8 cellular contexts compared by ENCODE assay signal in genomic region chr5:107570805-107571531, GRCh38.
A peak's percentile ranks its signal among the peaks of the same experiment; 100 is the strongest.
DNase-seq lines count a peak whose midpoint lies in the region; ATAC-seq and TF ChIP-seq lines count a peak whose summit lies in the region.

No MANE protein-coding gene starts in this region.

- H3K36me3 ChIP-seq in adipocyte (ENCODE audit: control insufficient read depth, insufficient read depth, low read length, severe bottlenecking) (no peaks in the 10 kb centered on the region), subcutaneous abdominal adipose tissue (ENCODE audit: control insufficient read depth in 5 of 5, insufficient read depth in 5 of 5, low read length in 5 of 5) (no peaks in the 10 kb centered on the region)

- H3K9me3 Mint-ChIP-seq in activated CD4-positive, alpha-beta T cell treated with anti-CD3 and anti-CD28 coated beads, Interleukin-2, amount 10 ng/mL, durations not matched to agents 24 days and 14 days: no peaks in the 10 kb centered on the region

- H3K27ac ChIP-seq in subcutaneous abdominal adipose tissue (ENCODE audit: low read depth, low read length): peak overlapping the region; percentile 92

- H3K36me3 Mint-ChIP-seq in activated CD4-positive, alpha-beta T cell treated with anti-CD3 and anti-CD28 coated beads, Interleukin-2, amount 10 ng/mL, durations not matched to agents 24 days and 14 days (ENCODE audit: low read depth): no peaks in the 10 kb centered on the region

- no peak overlapping the region for H3K27ac Mint-ChIP-seq in activated CD4-positive, alpha-beta T cell treated with anti-CD3 and anti-CD28 coated beads, Interleukin-2, amount 10 ng/mL, durations not matched to agents 24 days and 14 days

- intact Hi-C loops in activated CD4-positive, alpha-beta T cell treated with anti-CD3 and anti-CD28 coated beads, Interleukin-2, amount 10 ng/mL, durations not matched to agents 24 days and 14 days (cut with micrococcal nuclease): loop anchor here (5.0 to 10.0 kb wide), 3 partner anchors 84 to 286 kb away; no protein-coding TSS in a partner anchor
- intact Hi-C loops in left colon (cut with DNase I, micrococcal nuclease): no loop called here

- DNase-seq in activated CD4-positive, alpha-beta T cell treated with anti-CD3 and anti-CD28 coated beads, Interleukin-2, amount 10 ng/mL, durations not matched to agents 24 days and 14 days: peak; percentile 75
- no peak for DNase-seq in activated CD4-positive, alpha-beta T cell treated with anti-CD3 and anti-CD28 coated beads for 1 hour
- DNase-seq in NCI-H146 treated with DMSO at 0.1 percent for 48 hours (lab: John Stamatoyannopoulos, UW; ENCODE audit: unreplicated experiment) (peak; percentile 6), adipocyte (ENCODE audit: low read depth) (no peak), left colon (peak; percentile 51 to 53)

- H3K4me3 Mint-ChIP-seq in activated CD4-positive, alpha-beta T cell treated with anti-CD3 and anti-CD28 coated beads, Interleukin-2, amount 10 ng/mL, durations not matched to agents 24 days and 14 days: peak overlapping the region; percentile 80

- H3K9me3 ChIP-seq in adipocyte (ENCODE audit: control insufficient read depth, low read length): no peaks in the 10 kb centered on the region
- no peaks in the 10 kb centered on the region for H3K9me3 ChIP-seq in subcutaneous abdominal adipose tissue (ENCODE audit: control insufficient read depth in 5 of 5, low read length in 5 of 5)

- peaks cover 16% of the 10 kb centered on the region for H3K4me1 Mint-ChIP-seq in activated CD4-positive, alpha-beta T cell treated with anti-CD3 and anti-CD28 coated beads, Interleukin-2, amount 10 ng/mL, durations not matched to agents 24 days and 14 days

- H3K27me3 Mint-ChIP-seq in activated CD4-positive, alpha-beta T cell treated with anti-CD3 and anti-CD28 coated beads, Interleukin-2, amount 10 ng/mL, durations not matched to agents 24 days and 14 days: peaks cover 38% of the 10 kb centered on the region

- H3K9ac ChIP-seq in adipocyte (ENCODE audit: low read length) (peak overlapping the region; percentile 76), subcutaneous abdominal adipose tissue (ENCODE audit: low read length in 5 of 5) (peak overlapping the region; percentile 79 to 87 (median 81))

- H3K4me3 ChIP-seq in adipocyte (ENCODE audit: low read length): peak overlapping the region; percentile 80
- peak overlapping the region; percentile 65 to 87 (median 77) for H3K4me3 ChIP-seq in subcutaneous abdominal adipose tissue (ENCODE audit: low read depth in 1 of 5, low read length in 5 of 5)

- ATAC-seq in HG02642 (IDR thresholded peaks at IDR 0.05; ENCODE audit: poor library complexity, unreplicated experiment) (peak; percentile 85), left colon (peak; percentile 65), SK-N-SH treated with all-trans-retinoic acid at 6 μM for 48 hours (no peak)

- H3K4me1 ChIP-seq in adipocyte (ENCODE audit: control insufficient read depth, insufficient read depth, low read length): peaks cover 40% of the 10 kb centered on the region
- peaks cover 4 to 48% (median 36%) of the 10 kb centered on the region in 5 donors for H3K4me1 ChIP-seq in subcutaneous abdominal adipose tissue (ENCODE audit: control insufficient read depth in 5 of 5, insufficient read depth in 5 of 5, low read length in 5 of 5)

- no peaks in the 10 kb centered on the region for H3K27me3 ChIP-seq in adipocyte (replicated peaks; ENCODE audit: control insufficient read depth, insufficient read depth, low read length)
- H3K27me3 ChIP-seq in subcutaneous abdominal adipose tissue (ENCODE audit: control insufficient read depth in 5 of 5, insufficient read depth in 4 of 5, low read length in 5 of 5): no peaks in the 10 kb centered on the region

TF ChIP-seq in SK-N-SH treated with all-trans-retinoic acid at 6 μM for 48 hours, 23 proteins besides CTCF, POLR2A, EP300 and RAD21 (continues in another document):
- no peak for TF ChIP-seq PPARA (CRISPR knock-in tag; IDR thresholded peaks at IDR 0.05; ENCODE audit: borderline replicate concordance)
- no peak for TF ChIP-seq ZFP3 (CRISPR knock-in tag; IDR thresholded peaks at IDR 0.05)
- TF ChIP-seq ESRRG (CRISPR knock-in tag; IDR thresholded peaks at IDR 0.05): no peak
- TF ChIP-seq POU6F1 (CRISPR knock-in tag; IDR thresholded peaks at IDR 0.05; ENCODE audit: borderline replicate concordance, low read depth): no peak
- TF ChIP-seq GLIS3 (CRISPR knock-in tag; IDR thresholded peaks at IDR 0.05): no peak
- TF ChIP-seq ARNTL (CRISPR knock-in tag; IDR thresholded peaks at IDR 0.05; ENCODE audit: borderline replicate concordance, low read depth): no peak
- TF ChIP-seq, protein P1, sequence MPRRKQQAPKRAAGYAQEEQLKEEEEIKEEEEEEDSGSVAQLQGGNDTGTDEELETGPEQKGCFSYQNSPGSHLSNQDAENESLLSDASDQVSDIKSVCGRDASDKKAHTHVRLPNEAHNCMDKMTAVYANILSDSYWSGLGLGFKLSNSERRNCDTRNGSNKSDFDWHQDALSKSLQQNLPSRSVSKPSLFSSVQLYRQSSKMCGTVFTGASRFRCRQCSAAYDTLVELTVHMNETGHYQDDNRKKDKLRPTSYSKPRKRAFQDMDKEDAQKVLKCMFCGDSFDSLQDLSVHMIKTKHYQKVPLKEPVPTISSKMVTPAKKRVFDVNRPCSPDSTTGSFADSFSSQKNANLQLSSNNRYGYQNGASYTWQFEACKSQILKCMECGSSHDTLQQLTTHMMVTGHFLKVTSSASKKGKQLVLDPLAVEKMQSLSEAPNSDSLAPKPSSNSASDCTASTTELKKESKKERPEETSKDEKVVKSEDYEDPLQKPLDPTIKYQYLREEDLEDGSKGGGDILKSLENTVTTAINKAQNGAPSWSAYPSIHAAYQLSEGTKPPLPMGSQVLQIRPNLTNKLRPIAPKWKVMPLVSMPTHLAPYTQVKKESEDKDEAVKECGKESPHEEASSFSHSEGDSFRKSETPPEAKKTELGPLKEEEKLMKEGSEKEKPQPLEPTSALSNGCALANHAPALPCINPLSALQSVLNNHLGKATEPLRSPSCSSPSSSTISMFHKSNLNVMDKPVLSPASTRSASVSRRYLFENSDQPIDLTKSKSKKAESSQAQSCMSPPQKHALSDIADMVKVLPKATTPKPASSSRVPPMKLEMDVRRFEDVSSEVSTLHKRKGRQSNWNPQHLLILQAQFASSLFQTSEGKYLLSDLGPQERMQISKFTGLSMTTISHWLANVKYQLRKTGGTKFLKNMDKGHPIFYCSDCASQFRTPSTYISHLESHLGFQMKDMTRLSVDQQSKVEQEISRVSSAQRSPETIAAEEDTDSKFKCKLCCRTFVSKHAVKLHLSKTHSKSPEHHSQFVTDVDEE (CRISPR knock-in tag; IDR thresholded peaks at IDR 0.05): no peak
- no peak for TF ChIP-seq RARB (CRISPR knock-in tag; IDR thresholded peaks at IDR 0.05)
- no peak for TF ChIP-seq ZFP30 (CRISPR knock-in tag; IDR thresholded peaks at IDR 0.05)
- TF ChIP-seq CREB5 (CRISPR knock-in tag; IDR thresholded peaks at IDR 0.05; ENCODE audit: low read depth): no peak
- TF ChIP-seq CSDC2 (CRISPR knock-in tag; IDR thresholded peaks at IDR 0.05): no peak
- TF ChIP-seq, protein P2, sequence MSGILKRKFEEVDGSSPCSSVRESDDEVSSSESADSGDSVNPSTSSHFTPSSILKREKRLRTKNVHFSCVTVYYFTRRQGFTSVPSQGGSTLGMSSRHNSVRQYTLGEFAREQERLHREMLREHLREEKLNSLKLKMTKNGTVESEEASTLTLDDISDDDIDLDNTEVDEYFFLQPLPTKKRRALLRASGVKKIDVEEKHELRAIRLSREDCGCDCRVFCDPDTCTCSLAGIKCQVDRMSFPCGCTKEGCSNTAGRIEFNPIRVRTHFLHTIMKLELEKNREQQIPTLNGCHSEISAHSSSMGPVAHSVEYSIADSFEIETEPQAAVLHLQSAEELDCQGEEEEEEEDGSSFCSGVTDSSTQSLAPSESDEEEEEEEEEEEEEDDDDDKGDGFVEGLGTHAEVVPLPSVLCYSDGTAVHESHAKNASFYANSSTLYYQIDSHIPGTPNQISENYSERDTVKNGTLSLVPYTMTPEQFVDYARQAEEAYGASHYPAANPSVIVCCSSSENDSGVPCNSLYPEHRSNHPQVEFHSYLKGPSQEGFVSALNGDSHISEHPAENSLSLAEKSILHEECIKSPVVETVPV (CRISPR knock-in tag; IDR thresholded peaks at IDR 0.05): no peak

Comparison
In these comparisons a context has a peak if more than half of its experiments do, and no peak if none do; other contexts are left out.
1. DNase-seq: peak in activated CD4-positive, alpha-beta T cell treated with anti-CD3 and anti-CD28 coated beads, Interleukin-2, amount 10 ng/mL, durations not matched to agents 24 days and 14 days (single experiment), NCI-H146 treated with DMSO at 0.1 percent for 48 hours (single experiment) and left colon (2 of 2); none in activated CD4-positive, alpha-beta T cell treated with anti-CD3 and anti-CD28 coated beads for 1 hour (single experiment) and adipocyte (single experiment).